In genomic region chr12:9876120-9876519, GRCh38 we compare ENCODE assay signal across 7 cellular contexts. TPM values are rescaled to one million over a fixed set of nuclear protein-coding genes. Genes with fewer than 3 reads are reported as not detected.
"Had no signal": no experiment of that assay in that cellular context is flagged by ENCODE, and none has a peak within 500 bp of the region (broad histone marks: within the 10 kb centered on the region; RNA-seq: fewer than 3 reads in every experiment).

No MANE protein-coding gene starts in this region.

RNA-seq across cellular contexts. Expression of gene KLRF2, which starts 5.2 kb away (rescaled TPM):
- total RNA-seq: GM23248, GM23338, H1, H4, H7, H9, HFFc6 had no signal
- polyA plus RNA-seq: GM23248, GM23338, H1 had no signal

RNA-seq across cellular contexts. Expression of gene CLEC2B, which starts 7.0 kb away (rescaled TPM):
- total RNA-seq: GM23338, H1, H7, H9, HFFc6 had no signal
- polyA plus RNA-seq: GM23338, H1 had no signal

RNA-seq across cellular contexts. Expression of gene KLRF1, which starts 48.8 kb away (rescaled TPM):
- total RNA-seq: GM23248, GM23338, H1, H9, HFFc6 had no signal
- polyA plus RNA-seq: GM23248, H1 had no signal

RNA-seq across cellular contexts. Expression of gene CLEC2A, which starts 56.0 kb away (rescaled TPM):
- total RNA-seq: GM23248, GM23338, H4, H7, HFFc6 had no signal
- polyA plus RNA-seq: GM23248, GM23338 had no signal
